19 cellular contexts compared by ENCODE assay signal in the genomic region with DNA sequence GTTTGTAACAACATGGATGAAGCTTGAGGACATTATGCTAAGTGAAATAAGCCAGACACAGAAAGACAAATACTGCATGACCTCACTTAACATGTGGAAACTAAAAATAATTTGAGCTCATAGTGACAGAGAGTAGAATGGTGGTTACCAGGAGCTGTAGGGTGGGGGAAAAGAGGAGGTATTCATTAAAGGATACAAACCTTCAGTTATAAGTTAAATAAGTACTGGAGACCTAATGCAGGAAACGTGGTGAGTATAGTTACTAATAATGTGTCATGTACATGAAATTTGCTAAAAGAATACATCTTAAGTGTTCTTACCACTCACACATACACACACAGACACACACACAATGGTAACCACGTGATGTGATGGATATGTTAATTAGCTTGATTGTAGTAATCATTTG.
DNase-seq lines count a peak whose midpoint lies in the region; ATAC-seq, FAIRE-seq and TF ChIP-seq lines count a peak whose summit lies in the region.
"Had no signal": no experiment of that assay in that cellular context is flagged by ENCODE, and none has a peak within 500 bp of the region (broad histone marks: within the 10 kb centered on the region; RNA-seq: fewer than 3 reads in every experiment).

No MANE protein-coding gene starts in this region.

- H3K9me3 ChIP-seq in K562 (replicated peaks; ENCODE audit: control insufficient read depth, insufficient read depth, low read depth, low read length) (no peaks in the 10 kb centered on the region), heart right ventricle (peaks cover 0 to 44% (median 3%) of the 10 kb centered on the region in 11 donors)
- H3K9me3 ChIP-seq: lower lobe of right lung had no signal

- no peaks in the 10 kb centered on the region for H4K20me1 ChIP-seq in K562 (replicated peaks; ENCODE audit: control insufficient read depth, insufficient read depth, low read length)

- FAIRE-seq in K562 (lab: Jason Lieb, UNC) (no peak), GM19239 (lab: Jason Lieb, UNC) (no peak)

- H3K27me3 Mint-ChIP-seq in type B pancreatic cell: no peaks in the 10 kb centered on the region

- DNase-seq in DMS 273 (lab: John Stamatoyannopoulos, UW; ENCODE audit: unreplicated experiment) (peak; percentile 21), DMS 273 treated with DMSO at 0.1 percent for 48 hours (lab: John Stamatoyannopoulos, UW) (no peak), K562 (ENCODE audit: extremely low read depth in 1 of 4, low spot score in 3 of 4) (no peak), heart right ventricle (no peak), type B pancreatic cell (ENCODE audit: extremely low spot score, unreplicated experiment) (no peak), GM19239 (ENCODE audit: insufficient read length, low spot score) (no peak), NCI-H748 treated with DMSO at 0.1 percent for 48 hours (lab: John Stamatoyannopoulos, UW) (no peak), AG08396 (ENCODE audit: low spot score) (no peak)
- DNase-seq: activated CD8-positive, alpha-beta memory T cell treated with anti-CD3 and anti-CD28 coated beads for 24 hours; activated naive CD4-positive, alpha-beta T cell; caudate nucleus; CD8-positive, alpha-beta memory T cell; hypothalamus; lower lobe of right lung; NCI-H1092; stimulated activated CD4-positive, alpha-beta T cell treated with anti-CD3 and anti-CD28 coated beads, Interleukin-4, amount 100 ng/mL, for 24 hours had no signal

- no peaks in the 10 kb centered on the region for H3K4me1 Mint-ChIP-seq in type B pancreatic cell (ENCODE audit: unreplicated experiment)
- H3K4me1 Mint-ChIP-seq: CD8-positive, alpha-beta memory T cell had no signal

- whole genome bisulfite sequencing in K562 (ENCODE audit: insufficient coverage, low coverage, missing lambda C conversion rate): 0% methylated on average over 2 of the region's 2 CpGs
- WGBS in heart right ventricle, 2 donors: 21 to 27% methylated on average over 2 of the region's 2 CpGs

- H3K4me2 ChIP-seq in K562 (ENCODE audit: insufficient read depth, low read length): no peak overlapping the region

- H3K27ac Mint-ChIP-seq in type B pancreatic cell: peak overlapping the region; percentile 63
- H3K27ac Mint-ChIP-seq: CD8-positive, alpha-beta memory T cell; natural killer cell treated with Interleukin-12 subunit alpha and Interleukin-12 subunit beta and Interleukin-15 and Interleukin-18, amount 100 ng/mL, for 72 hours had no signal

- no peak overlapping the region for H3K9ac ChIP-seq in K562 (ENCODE audit: insufficient read depth in 1 of 2, low read depth in 2 of 2, low read length in 2 of 2)

- intact Hi-C loops in K562 (cut with micrococcal nuclease) (no loop called here), heart right ventricle (cut with DNase I) (loop anchor here in 1 of 10 donors (10.0 kb wide), 1 partner anchor 67 kb away; no protein-coding TSS in a partner anchor)

- CTCF ChIA-PET in K562 (lab: Yijun Ruan, JAX; ENCODE audit: low intra/inter-chr PET ratio): no interaction called here

- H2AFZ ChIP-seq in K562 (ENCODE audit: low read depth, low read length): no peak overlapping the region

- no peak for TF ChIP-seq CTCF in K562 (IDR thresholded peaks at IDR 0.05 in 2 of 3, conservative IDR thresholded peaks at IDR 0.05 in 1 of 3; ENCODE audit: insufficient read depth in 2 of 3, low read depth in 1 of 3, low read length in 3 of 3)
- no peak for TF ChIP-seq CTCF in heart right ventricle (IDR thresholded peaks at IDR 0.05)
- TF ChIP-seq CTCF in type B pancreatic cell (conservative IDR thresholded peaks at IDR 0.05): no peak

- no peaks in the 10 kb centered on the region for H3K36me3 Mint-ChIP-seq in type B pancreatic cell
- H3K36me3 Mint-ChIP-seq: CD8-positive, alpha-beta memory T cell had no signal

- no peak overlapping the region for H3K4me3 Mint-ChIP-seq in type B pancreatic cell
- H3K4me3 Mint-ChIP-seq: CD8-positive, alpha-beta memory T cell; natural killer cell treated with Interleukin-12 subunit alpha and Interleukin-12 subunit beta and Interleukin-15 and Interleukin-18, amount 100 ng/mL, for 72 hours had no signal

- POLR2A ChIA-PET in K562 (lab: Yijun Ruan, JAX): no interaction called here

- no peaks in the 10 kb centered on the region for H3K36me3 ChIP-seq in K562 (ENCODE audit: control insufficient read depth, insufficient read depth, low read length)
- no peaks in the 10 kb centered on the region for H3K36me3 ChIP-seq in heart right ventricle
- H3K36me3 ChIP-seq: lower lobe of right lung, tibial nerve had no signal

- ATAC-seq in K562: no peak
- peak; percentile 86 to 97 (median 94) for ATAC-seq in heart right ventricle
- ATAC-seq: lower lobe of right lung; natural killer cell treated with Interleukin-12 subunit alpha and Interleukin-12 subunit beta and Interleukin-15 and Interleukin-18, amount 100 ng/mL, for 72 hours had no signal

- in situ Hi-C loops in K562 (cut with MboI): no loop called here

- BruUV-seq in K562 (replicated peaks; lab: Mats Ljungman, UMichigan): no TSS peak

- H3K4me3 ChIP-seq in K562: no peak overlapping the region
- H3K4me3 ChIP-seq in heart right ventricle: no peak overlapping the region
- H3K4me3 ChIP-seq: lower lobe of right lung, tibial nerve had no signal

- H3K9me1 ChIP-seq in K562 (ENCODE audit: control insufficient read depth, insufficient read depth, low read length): no peaks in the 10 kb centered on the region

- no peak for TF ChIP-seq POLR2A in K562 (conservative IDR thresholded peaks at IDR 0.05)

- TF ChIP-seq RAD21 in K562 (CRISPR knock-in tag; conservative IDR thresholded peaks at IDR 0.05 in 1 of 2, IDR thresholded peaks at IDR 0.05 in 1 of 2): no peak

- H3K27me3 ChIP-seq in K562 (ENCODE audit: control insufficient read depth in 2 of 2, insufficient read depth in 2 of 2, low read length in 2 of 2): no peaks in the 10 kb centered on the region
- H3K27me3 ChIP-seq in heart right ventricle: no peaks in the 10 kb centered on the region
- H3K27me3 ChIP-seq: tibial nerve had no signal

- H3K9me3 Mint-ChIP-seq in type B pancreatic cell: no peaks in the 10 kb centered on the region
- H3K9me3 Mint-ChIP-seq: natural killer cell treated with Interleukin-12 subunit alpha and Interleukin-12 subunit beta and Interleukin-15 and Interleukin-18, amount 100 ng/mL, for 72 hours had no signal

- no peaks in the 10 kb centered on the region for H3K79me2 ChIP-seq in K562 (ENCODE audit: control insufficient read depth, insufficient read depth, low read length)

- TF ChIP-seq EP300 in K562 (IDR thresholded peaks at IDR 0.05; ENCODE audit: low read length): no peak

- H3K4me1 ChIP-seq in K562 (replicated peaks in 1 of 2; ENCODE audit: control insufficient read depth in 2 of 2, insufficient read depth in 2 of 2, low read length in 2 of 2) (no peaks in the 10 kb centered on the region), heart right ventricle (peaks cover 5 to 21% (median 15%) of the 10 kb centered on the region in 9 donors)
- H3K4me1 ChIP-seq: lower lobe of right lung, tibial nerve had no signal

- no peak overlapping the region for H3K27ac ChIP-seq in K562 (ENCODE audit: extremely low read depth, low read depth, low read length)
- H3K27ac ChIP-seq in heart right ventricle: peak overlapping the region in 8 of 10 donors; percentile 25 to 83 (median 71)
- H3K27ac ChIP-seq: 22Rv1, lower lobe of right lung, tibial nerve had no signal

TF ChIP-seq in K562, 482 proteins besides CTCF, POLR2A, EP300 and RAD21:
- TF ChIP-seq, protein P1, sequence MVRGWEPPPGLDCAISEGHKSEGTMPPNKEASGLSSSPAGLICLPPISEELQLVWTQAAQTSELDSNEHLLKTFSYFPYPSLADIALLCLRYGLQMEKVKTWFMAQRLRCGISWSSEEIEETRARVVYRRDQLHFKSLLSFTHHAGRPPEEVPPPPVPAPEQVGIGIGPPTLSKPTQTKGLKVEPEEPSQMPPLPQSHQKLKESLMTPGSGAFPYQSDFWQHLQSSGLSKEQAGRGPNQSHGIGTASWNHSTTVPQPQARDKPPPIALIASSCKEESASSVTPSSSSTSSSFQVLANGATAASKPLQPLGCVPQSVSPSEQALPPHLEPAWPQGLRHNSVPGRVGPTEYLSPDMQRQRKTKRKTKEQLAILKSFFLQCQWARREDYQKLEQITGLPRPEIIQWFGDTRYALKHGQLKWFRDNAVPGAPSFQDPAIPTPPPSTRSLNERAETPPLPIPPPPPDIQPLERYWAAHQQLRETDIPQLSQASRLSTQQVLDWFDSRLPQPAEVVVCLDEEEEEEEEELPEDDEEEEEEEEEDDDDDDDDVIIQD (CRISPR knock-in tag; IDR thresholded peaks at IDR 0.05): no peak
- TF ChIP-seq TFE3 (CRISPR knock-in tag; IDR thresholded peaks at IDR 0.05) (peak; percentile 31; the same call in 1 of the 2 replicates), ELF2 (CRISPR knock-in tag; IDR thresholded peaks at IDR 0.05) (no peak), IFI16 (CRISPR knock-in tag; IDR thresholded peaks at IDR 0.05) (no peak)
TF ChIP-seq in K562: peak in this region for 1.
